In the genomic region with DNA sequence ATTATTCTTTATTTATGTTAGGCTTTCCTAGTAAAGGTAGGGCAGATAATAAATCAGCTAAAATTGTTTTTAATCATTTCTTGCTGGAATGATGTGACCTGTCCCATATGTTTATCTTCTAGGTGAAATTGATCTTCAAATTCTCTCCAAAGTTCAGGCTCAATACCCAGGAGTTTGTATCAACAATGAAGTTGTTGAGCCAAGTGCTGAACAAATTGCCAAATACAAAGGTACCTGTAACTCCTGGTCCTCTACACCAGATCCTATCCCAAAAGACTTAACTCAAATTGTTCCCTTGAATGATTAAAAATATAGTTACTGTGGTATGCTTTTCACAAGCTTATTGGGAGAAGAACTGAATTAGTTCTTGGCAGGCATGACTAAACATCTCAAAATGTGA, we compare ENCODE assay signal across 34 cellular contexts. TPM values are rescaled to one million over a fixed set of nuclear protein-coding genes. Genes with fewer than 3 reads are reported as not detected.
DNase-seq lines count a peak whose midpoint lies in the region; ATAC-seq, FAIRE-seq and TF ChIP-seq lines count a peak whose summit lies in the region.
"Had no signal": no experiment of that assay in that cellular context is flagged by ENCODE, and none has a peak within 500 bp of the region (broad histone marks: within the 10 kb centered on the region; RNA-seq: fewer than 3 reads in every experiment).

No MANE protein-coding gene starts in this region.

- ATAC-seq in HepG2: no peak
- peak; percentile 54 for ATAC-seq in left lobe of liver
- peak; percentile 36 to 77 (median 46) for ATAC-seq in right lobe of liver
- ATAC-seq in GM18861 (IDR thresholded peaks at IDR 0.05; ENCODE audit: unreplicated experiment): no peak
- no peak for ATAC-seq in GM21825 (IDR thresholded peaks at IDR 0.05; ENCODE audit: unreplicated experiment)
- ATAC-seq: A549; CD8-positive, alpha-beta T cell had no signal

- H3K9me3 ChIP-seq in liver (ENCODE audit: control insufficient read depth in 4 of 4, low read length in 3 of 4) (no peaks in the 10 kb centered on the region), HepG2 (ENCODE audit: low read length) (peaks cover 4% of the 10 kb centered on the region; the same call in 1 of the 2 replicates), right lobe of liver (no peaks in the 10 kb centered on the region)
- H3K9me3 ChIP-seq: A549, BE2C, BLaER1, Caco-2 had no signal

- no peak for TF ChIP-seq POLR2A in HepG2 (IDR thresholded peaks at IDR 0.05; ENCODE audit: insufficient read depth in 1 of 2, low read depth in 2 of 2, low read length in 2 of 2)
- TF ChIP-seq POLR2A in right lobe of liver (IDR thresholded peaks at IDR 0.05): no peak

- TF ChIP-seq CTCF in liver (IDR thresholded peaks at IDR 0.05; ENCODE audit: low read depth, low read length, missing input control) (no peak), HepG2 (CRISPR knock-in tag; IDR thresholded peaks at IDR 0.05) (no peak), right lobe of liver (IDR thresholded peaks at IDR 0.05) (no peak)

- TF ChIP-seq RAD21 in liver (IDR thresholded peaks at IDR 0.05): peak in 1 of 2 donors; percentile 10
- no peak for TF ChIP-seq RAD21 in HepG2 (CRISPR knock-in tag; IDR thresholded peaks at IDR 0.05)

- H3K4me2 ChIP-seq in HepG2 (ENCODE audit: low read depth, low read length): no peak overlapping the region
- H3K4me2 ChIP-seq: A549; BLaER1; BLaER1 treated with 17β-estradiol and CSF1 and Interleukin-3, amounts not matched to agents 10 nM and 100 nM had no signal

- peaks cover 6% of the 10 kb centered on the region for H3K79me2 ChIP-seq in HepG2 (ENCODE audit: insufficient read depth, low read length)

- in situ Hi-C loops in HepG2 (cut with HindIII; ENCODE audit: extremely low pct_ligation_motif_present, low pct_unique_long_range_greater_than_20kb): no loop called here

- CTCF ChIA-PET in HepG2 (lab: Yijun Ruan, JAX; ENCODE audit: low intra/inter-chr PET ratio, low total read pairs): no interaction called here

- FAIRE-seq in HepG2 (lab: Jason Lieb, UNC): no peak
- FAIRE-seq: A204.1, A549, D721Med had no signal

- 0 out of 2 replicates have a peak, but pooled peaks cover 6% of the 10 kb centered on the region for H4K20me1 ChIP-seq in HepG2 (ENCODE audit: insufficient read depth, low read length)
- H4K20me1 ChIP-seq: BLaER1 had no signal

- H3K36me3 ChIP-seq in liver (ENCODE audit: control insufficient read depth in 4 of 4, insufficient read depth in 3 of 4, low read depth in 1 of 4, low read length in 3 of 4) (peaks cover 0 to 44% (median 30%) of the 10 kb centered on the region in 4 donors), HepG2 (replicated peaks in 1 of 2; ENCODE audit: control insufficient read depth in 1 of 2, insufficient read depth in 2 of 2, low read length in 2 of 2) (peaks cover 23 to 65% of the 10 kb centered on the region in 2 experiments), right lobe of liver (peaks cover 0 to 41% (median 20%) of the 10 kb centered on the region in 4 donors)
- H3K36me3 ChIP-seq: BE2C, BLaER1 had no signal

- H3K27ac ChIP-seq in liver (ENCODE audit: low read depth in 1 of 2, low read length in 2 of 2): no peak overlapping the region
- no peak overlapping the region for H3K27ac ChIP-seq in HepG2 (ENCODE audit: extremely low read length, insufficient read depth, low read length)
- H3K27ac ChIP-seq in right lobe of liver: no peak overlapping the region
- H3K27ac ChIP-seq: 22Rv1; A549; BLaER1; BLaER1 treated with 17β-estradiol and CSF1 and Interleukin-3, amounts not matched to agents 10 nM and 100 nM; C4-2B had no signal

- intact Hi-C loops in HepG2 (cut with micrococcal nuclease; ENCODE audit: unreplicated experiment): no loop called here
- intact Hi-C loops in right lobe of liver (cut with DNase I): no loop called here

- no peak overlapping the region for H2AFZ ChIP-seq in HepG2 (ENCODE audit: low read length)

- H3K4me1 ChIP-seq in liver (ENCODE audit: control insufficient read depth in 4 of 4, insufficient read depth in 4 of 4, low read length in 3 of 4): peaks cover 0 to 11% (median under 1%) of the 10 kb centered on the region in 4 donors
- no peaks in the 10 kb centered on the region for H3K4me1 ChIP-seq in HepG2 (ENCODE audit: insufficient read depth, low read length)
- no peaks in the 10 kb centered on the region for H3K4me1 ChIP-seq in right lobe of liver
- H3K4me1 ChIP-seq: A549, BE2C, BLaER1, Caco-2 had no signal

- TF ChIP-seq EP300 in HepG2 (IDR thresholded peaks at IDR 0.05; ENCODE audit: low read depth in 2 of 2, low read length in 2 of 2) (no peak), HepG2 (CRISPR knock-in tag; IDR thresholded peaks at IDR 0.05; ENCODE audit: borderline replicate concordance) (no peak)

- H3K27me3 ChIP-seq in liver (ENCODE audit: control insufficient read depth in 4 of 4, insufficient read depth in 4 of 4, low read length in 3 of 4) (no peaks in the 10 kb centered on the region), HepG2 (ENCODE audit: control insufficient read depth in 1 of 2, insufficient read depth in 2 of 2, low read length in 2 of 2) (no peaks in the 10 kb centered on the region), right lobe of liver (no peaks in the 10 kb centered on the region)
- H3K27me3 ChIP-seq: BE2C; BLaER1; BLaER1 treated with 17β-estradiol and CSF1 and Interleukin-3, amounts not matched to agents 10 nM and 100 nM had no signal

- BruUV-seq in HepG2 (replicated peaks; lab: Mats Ljungman, UMichigan): no TSS peak

- POLR2A ChIA-PET in HepG2 (lab: Yijun Ruan, JAX): no interaction called here

- no peak overlapping the region for H3K4me3 ChIP-seq in liver (ENCODE audit: low read depth in 1 of 3, low read length in 3 of 3)
- no peak overlapping the region for H3K4me3 ChIP-seq in HepG2 (replicated peaks in 1 of 3; ENCODE audit: insufficient read depth in 1 of 3, low read depth in 2 of 3, low read length in 3 of 3)
- H3K4me3 ChIP-seq in right lobe of liver: no peak overlapping the region
- H3K4me3 ChIP-seq: A549; BLaER1; BLaER1 treated with 17β-estradiol and CSF1 and Interleukin-3, amounts not matched to agents 10 nM and 100 nM had no signal

- DNase-seq in HepG2 (ENCODE audit: low spot score) (no peak), left lobe of liver (ENCODE audit: low spot score) (no peak), right lobe of liver (no peak)
- DNase-seq: 8988T; ACHN; AML-193; BE2C; C1 segment of cervical spinal cord; Caco-2; Calu3; CD4-positive, alpha-beta memory T cell; CD4-positive, alpha-beta T cell; CD4-positive, CD25-positive, alpha-beta regulatory T cell; CD8-positive, alpha-beta memory T cell; CD8-positive, alpha-beta T cell; COR-L47; DMS 273 treated with DMSO at 0.1 percent for 48 hours; DMS153; DMS53; DMS79; DMS79 treated with DMSO at 0.1 percent for 48 hours; DND-41; EL had no signal

- H3K9ac ChIP-seq in liver (ENCODE audit: low read depth in 1 of 2, low read length in 2 of 2): no peak overlapping the region
- H3K9ac ChIP-seq in HepG2 (ENCODE audit: insufficient read depth, low read depth, low read length): no peak overlapping the region
- H3K9ac ChIP-seq: BLaER1; BLaER1 treated with 17β-estradiol and CSF1 and Interleukin-3, amounts not matched to agents 10 nM and 100 nM had no signal

TF ChIP-seq in liver, 16 proteins besides CTCF, POLR2A, EP300 and RAD21 (continues in another document):
- TF ChIP-seq FOXA2 (IDR thresholded peaks at IDR 0.05) (no peak), JUND (IDR thresholded peaks at IDR 0.05) (no peak), SP1 (IDR thresholded peaks at IDR 0.05) (no peak), RXRA (IDR thresholded peaks at IDR 0.05) (peak; percentile 18 to 39)

TF ChIP-seq in HepG2, 621 proteins besides CTCF, POLR2A, EP300 and RAD21:
- TF ChIP-seq, protein P1, sequence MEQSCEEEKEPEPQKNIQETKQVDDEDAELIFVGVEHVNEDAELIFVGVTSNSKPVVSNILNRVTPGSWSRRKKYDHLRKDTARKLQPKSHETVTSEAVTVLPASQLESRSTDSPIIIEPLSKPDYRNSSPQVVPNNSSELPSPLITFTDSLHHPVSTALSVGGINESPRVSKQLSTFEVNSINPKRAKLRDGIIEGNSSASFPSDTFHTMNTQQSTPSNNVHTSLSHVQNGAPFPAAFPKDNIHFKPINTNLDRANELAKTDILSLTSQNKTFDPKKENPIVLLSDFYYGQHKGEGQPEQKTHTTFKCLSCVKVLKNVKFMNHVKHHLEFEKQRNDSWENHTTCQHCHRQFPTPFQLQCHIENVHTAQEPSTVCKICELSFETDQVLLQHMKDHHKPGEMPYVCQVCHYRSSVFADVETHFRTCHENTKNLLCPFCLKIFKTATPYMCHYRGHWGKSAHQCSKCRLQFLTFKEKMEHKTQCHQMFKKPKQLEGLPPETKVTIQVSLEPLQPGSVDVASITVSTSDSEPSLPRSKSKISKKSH (CRISPR knock-in tag; IDR thresholded peaks at IDR 0.05; ENCODE audit: borderline replicate concordance): no peak
- TF ChIP-seq BCL6 (CRISPR knock-in tag; IDR thresholded peaks at IDR 0.05): no peak
- no peak for TF ChIP-seq JARID2 (CRISPR knock-in tag; IDR thresholded peaks at IDR 0.05; ENCODE audit: insufficient replicate concordance)

RNA-seq across cellular contexts. Expression of gene HNMT, which starts 36.5 kb away (rescaled TPM):
- total RNA-seq in liver: 100 to 1,000 TPM in 1 of 2 donors, 10 to 100 TPM in 1; 93.6 to 103 TPM
- 10 to 100 TPM; 44.4 to 63.4 TPM for polyA plus RNA-seq in liver
- total RNA-seq in HepG2 (2016; rRNA removed; fragmentation: Illumina TruSeq; extraction: Trizol): 309 and 372 TPM in 2 replicates
- 103 and 116 TPM in 2 replicates for total RNA-seq in HepG2 (2016; cell fraction: cytosol; rRNA removed; fragmentation: Illumina TruSeq; extraction: Trizol; ENCODE audit: low read depth)
- total RNA-seq in HepG2 (2016; cell fraction: insoluble cytoplasmic fraction; rRNA removed; fragmentation: Illumina TruSeq; extraction: Trizol): 312 and 373 TPM in 2 replicates
- total RNA-seq in HepG2 (2016; cell fraction: membrane; rRNA removed; fragmentation: Illumina TruSeq; extraction: Trizol): 157 and 177 TPM in 2 replicates
- 234 and 240 TPM in 2 replicates for total RNA-seq in HepG2 (2016; cell fraction: nucleus; rRNA removed; fragmentation: Illumina TruSeq; extraction: Trizol)
- 259 and 279 TPM in 2 replicates for polyA plus RNA-seq in HepG2 (2011; rRNA removed)
- 170 and 271 TPM in 2 replicates for polyA plus RNA-seq in HepG2 (2011; cell fraction: cytosol; rRNA removed)
- 129 and 171 TPM in 2 replicates for polyA plus RNA-seq in HepG2 (2011; cell fraction: nucleus; rRNA removed)
- polyA plus RNA-seq in HepG2 (2012): 561 and 648 TPM in 2 replicates
- 80.3 and 85.6 TPM in 2 replicates for polyA plus RNA-seq in HepG2 (2016; cell fraction: cytosol; fragmentation: Illumina TruSeq; extraction: Trizol; ENCODE audit: low read depth)
- 297 and 326 TPM in 2 replicates for polyA plus RNA-seq in HepG2 (2016; cell fraction: insoluble cytoplasmic fraction; fragmentation: Illumina TruSeq; extraction: Trizol; ENCODE audit: low read depth)
- polyA plus RNA-seq in HepG2 (2016; cell fraction: membrane; fragmentation: Illumina TruSeq; extraction: Trizol; ENCODE audit: low read depth): 111 and 113 TPM in 2 replicates
- 221 and 224 TPM in 2 replicates for polyA plus RNA-seq in HepG2 (2016; cell fraction: nucleus; fragmentation: Illumina TruSeq; extraction: Trizol; ENCODE audit: insufficient read depth, low read depth)
- 14.7 and 77.3 TPM in 2 replicates for polyA minus RNA-seq in HepG2 (2011; rRNA and poly(A)+ RNA removed; ENCODE audit: low replicate concordance)
- polyA minus RNA-seq in HepG2 (2011; cell fraction: cytosol; rRNA and poly(A)+ RNA removed): 111 and 128 TPM in 2 replicates
- 529 and 697 TPM in 2 replicates for polyA minus RNA-seq in HepG2 (2011; cell fraction: nucleus; rRNA and poly(A)+ RNA removed)
- 46.2 TPM for total RNA-seq in left lobe of liver
- 100 to 1,000 TPM in 1 of 6 experiments, 10 to 100 TPM in 5; 47.2 to 101 (median 59.8) TPM for total RNA-seq in right lobe of liver
- total RNA-seq: B cell; CD4-positive, CD25-positive, alpha-beta regulatory T cell; CD8-positive, alpha-beta T cell had no signal
- polyA plus RNA-seq: CD4-positive, alpha-beta memory T cell; CD4-positive, CD25-positive, alpha-beta regulatory T cell; CD8-positive, alpha-beta memory T cell had no signal

Comparison
In these comparisons a context has a peak if more than half of its experiments do, and no peak if none do; other contexts are left out.
1. ATAC-seq: peak in left lobe of liver (single experiment) and right lobe of liver (4 of 4); none in HepG2 (single experiment), GM18861 (single experiment) and GM21825 (single experiment).